In the genomic region with DNA sequence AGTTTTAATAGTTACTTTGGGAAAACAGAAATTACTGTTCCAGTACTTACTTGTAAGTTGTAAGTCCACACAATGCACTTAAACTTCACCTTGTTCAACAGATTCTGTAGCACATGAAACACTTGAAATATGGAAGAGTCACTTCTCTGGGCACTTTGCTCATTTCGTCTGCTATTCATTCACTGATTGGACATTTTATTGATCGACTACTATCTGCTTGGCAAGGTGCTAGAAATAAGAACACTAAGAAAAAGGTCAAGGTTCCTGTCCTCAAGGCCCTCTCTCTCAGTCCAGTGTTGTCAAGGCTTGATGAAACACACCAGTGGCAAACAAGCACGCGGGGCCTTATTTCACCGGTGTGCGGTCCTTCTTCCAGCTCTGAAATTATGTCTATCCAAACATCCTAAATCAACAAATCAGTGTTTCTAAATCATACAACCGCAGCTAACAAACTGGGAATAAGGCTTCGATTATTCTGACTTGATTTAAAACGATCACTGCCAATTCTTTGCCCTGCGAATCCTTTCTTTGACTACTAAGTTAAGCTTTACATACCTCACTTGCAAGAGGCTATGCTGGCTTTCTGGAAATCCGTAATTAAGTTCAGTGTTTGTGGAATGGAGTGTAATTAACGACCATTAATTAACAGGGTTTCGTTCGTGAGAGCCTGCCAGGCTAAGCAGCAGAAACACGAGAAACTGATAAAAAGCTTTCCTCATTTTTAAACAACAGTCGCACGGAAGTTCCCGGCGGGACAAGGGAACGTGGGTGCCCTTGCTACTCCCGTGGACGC, we compare ENCODE assay signal across 8 cellular contexts.
A peak's percentile ranks its signal among the peaks of the same experiment; 100 is the strongest.
DNase-seq lines count a peak whose midpoint lies in the region; ATAC-seq and TF ChIP-seq lines count a peak whose summit lies in the region.

No MANE protein-coding gene starts in this region.

- H4K20me1 ChIP-seq in Loucy (ENCODE audit: insufficient read depth, low read length, poor library complexity, severe bottlenecking): no peaks in the 10 kb centered on the region

- H3K4me1 ChIP-seq in Loucy (ENCODE audit: insufficient read depth, low read length, poor library complexity, severe bottlenecking) (peaks cover 3% of the 10 kb centered on the region), muscle layer of colon (ENCODE audit: insufficient read depth, low read length) (peaks cover 12% of the 10 kb centered on the region)

- ATAC-seq in HG03139 (IDR thresholded peaks at IDR 0.05; ENCODE audit: unreplicated experiment) (no peak), GM21367 (IDR thresholded peaks at IDR 0.05; ENCODE audit: unreplicated experiment) (no peak), HG02678 (IDR thresholded peaks at IDR 0.05; ENCODE audit: unreplicated experiment) (no peak)

- DNase-seq in GM12864 (ENCODE audit: low read depth) (no peak), choroid plexus epithelial cell (ENCODE audit: low read depth) (no peak), NK-92 (lab: John Stamatoyannopoulos, UW; ENCODE audit: unreplicated experiment) (no peak)

- H3K27ac ChIP-seq in muscle layer of colon (ENCODE audit: low read depth, low read length): peak overlapping the region; percentile 62

- H3K9me2 ChIP-seq in Loucy (replicated peaks; ENCODE audit: low read depth, low read length): no peaks in the 10 kb centered on the region

- H3K27me3 ChIP-seq in Loucy (ENCODE audit: insufficient read depth, low read length, poor library complexity, severe bottlenecking) (no peaks in the 10 kb centered on the region), muscle layer of colon (ENCODE audit: control insufficient read depth in 1 of 2, insufficient read depth in 2 of 2, low read length in 2 of 2) (no peaks in the 10 kb centered on the region)

- H3K9me3 ChIP-seq in Loucy (ENCODE audit: insufficient read depth, low read depth, low read length) (no peaks in the 10 kb centered on the region), muscle layer of colon (ENCODE audit: low read length) (no peaks in the 10 kb centered on the region)

- peak overlapping the region; percentile 64 for H3K4me2 ChIP-seq in Loucy (ENCODE audit: low read depth, low read length, poor library complexity, severe bottlenecking)

- TF ChIP-seq CTCF in GM12864 (IDR thresholded peaks at IDR 0.05; ENCODE audit: low read depth, low read length, missing control alignments) (no peak), Loucy (conservative IDR thresholded peaks at IDR 0.05; ENCODE audit: low read length) (no peak), choroid plexus epithelial cell (conservative IDR thresholded peaks at IDR 0.05; ENCODE audit: low read depth, low read length) (no peak)

- no peaks in the 10 kb centered on the region for H3F3A ChIP-seq in Loucy (ENCODE audit: low read depth)

- H3K79me2 ChIP-seq in Loucy (ENCODE audit: insufficient read depth, low read length): peaks cover 26% of the 10 kb centered on the region

- H3K36me3 ChIP-seq in Loucy (ENCODE audit: insufficient read depth, low read length) (no peaks in the 10 kb centered on the region), muscle layer of colon (ENCODE audit: insufficient read depth, low read length) (no peaks in the 10 kb centered on the region)

- H3K9ac ChIP-seq in Loucy (ENCODE audit: low read depth, low read length, poor library complexity, severe bottlenecking) (peak overlapping the region; percentile 80), muscle layer of colon (ENCODE audit: low read length) (peak overlapping the region; percentile 70)

- H3K4me3 ChIP-seq in GM12864 (ENCODE audit: low read depth, low read length): peak overlapping the region; percentile 91
- peak overlapping the region; percentile 79 for H3K4me3 ChIP-seq in Loucy (ENCODE audit: low read length, poor library complexity, severe bottlenecking)
- peak overlapping the region; percentile 91 for H3K4me3 ChIP-seq in choroid plexus epithelial cell (ENCODE audit: low read depth, low read length)
- peak overlapping the region; percentile 94 to 96 for H3K4me3 ChIP-seq in muscle layer of colon (ENCODE audit: low read depth in 1 of 2, low read length in 2 of 2)

- peak overlapping the region; percentile 90 for H2AFZ ChIP-seq in Loucy (ENCODE audit: low read length)
